Comparison of ENCODE assay signal across 35 cellular contexts in genomic region chr10:38003026-38003425, GRCh38.
"Had no signal": no experiment of that assay in that cellular context is flagged by ENCODE, and none has a peak within 500 bp of the region (broad histone marks: within the 10 kb centered on the region; RNA-seq: fewer than 3 reads in every experiment).

No MANE protein-coding gene starts in this region.

- H3K9me3 ChIP-seq: MG63 had no signal

- H3K36me3 ChIP-seq: MG63 had no signal

- H3K4me3 ChIP-seq: MG63 had no signal

- H3K27me3 ChIP-seq: MG63 had no signal

- DNase-seq: Karpas-422, Kasumi-1, MG63, MM.1S, MV-4-11, NCI-H1048, NCI-H1092, NCI-H1092 treated with DMSO at 0.1 percent for 48 hours, NCI-H1105, NCI-H1105 treated with DMSO at 0.1 percent for 48 hours, NCI-H1417, NCI-H1417 treated with DMSO at 0.1 percent for 48 hours, NCI-H1436, NCI-H1436 treated with DMSO at 0.1 percent for 48 hours, NCI-H146, NCI-H1694, NCI-H1694 treated with DMSO at 0.1 percent for 48 hours, NCI-H187, NCI-H187 treated with DMSO at 0.1 percent for 48 hours, NCI-H1930, NCI-H2029, NCI-H2029 treated with DMSO at 0.1 percent for 48 hours, NCI-H2081, NCI-H2081 treated with DMSO at 0.1 percent for 48 hours, NCI-H2107, NCI-H2171, NCI-H2171 treated with DMSO at 0.1 percent for 48 hours, NCI-H2227 treated with DMSO at 0.1 percent for 48 hours, NCI-H226, NCI-H345, NCI-H446, NCI-H446 treated with DMSO at 0.1 percent for 48 hours, NCI-H510A, NCI-H510A treated with DMSO at 0.1 percent for 48 hours, NCI-H524 had no signal
